11 cellular contexts compared by ENCODE assay signal in genomic region chr2:111157798-111158197, GRCh38. TPM values are rescaled to one million over a fixed set of nuclear protein-coding genes. Genes with fewer than 3 reads are reported as not detected.
DNase-seq lines count a peak whose midpoint lies in the region; ATAC-seq and TF ChIP-seq lines count a peak whose summit lies in the region.
"Had no signal": no experiment of that assay in that cellular context is flagged by ENCODE, and none has a peak within 500 bp of the region (broad histone marks: within the 10 kb centered on the region; RNA-seq: fewer than 3 reads in every experiment).

No MANE protein-coding gene starts in this region.

- no peak overlapping the region for H2AFZ ChIP-seq in hepatocyte

- no peaks in the 10 kb centered on the region for H3K9me3 Mint-ChIP-seq in IgD-negative memory B cell
- no peaks in the 10 kb centered on the region for H3K9me3 Mint-ChIP-seq in naive thymus-derived CD4-positive, alpha-beta T cell
- H3K9me3 Mint-ChIP-seq: activated T-helper 17 cell treated with anti-CD3 and anti-CD28 coated beads, Interleukin-2, amount 50 U/mL, for 72 hours had no signal

- peaks cover 72% of the 10 kb centered on the region for H4K20me1 ChIP-seq in hepatocyte (ENCODE audit: insufficient read depth, poor library complexity, severe bottlenecking)

- H3K4me1 ChIP-seq in naive thymus-derived CD4-positive, alpha-beta T cell (ENCODE audit: control insufficient read depth in 2 of 2, insufficient read depth in 2 of 2, low read length in 2 of 2): peaks cover 0 to 24% of the 10 kb centered on the region in 2 donors
- H3K4me1 ChIP-seq in hepatocyte (ENCODE audit: insufficient read depth): peaks cover 24% of the 10 kb centered on the region

- H3K4me3 ChIP-seq in naive thymus-derived CD4-positive, alpha-beta T cell (ENCODE audit: low read length): no peak overlapping the region
- H3K4me3 ChIP-seq in hepatocyte: no peak overlapping the region

- intact Hi-C loops in naive thymus-derived CD4-positive, alpha-beta T cell (cut with micrococcal nuclease): loop anchor here in 1 of 2 donors (5.0 kb wide), 1 partner anchor 40 kb away; no protein-coding TSS in a partner anchor

- H3K36me3 ChIP-seq in naive thymus-derived CD4-positive, alpha-beta T cell (ENCODE audit: control insufficient read depth in 2 of 3, insufficient read depth in 3 of 3, low read length in 3 of 3): no peaks in the 10 kb centered on the region
- H3K36me3 ChIP-seq in hepatocyte (replicated peaks; ENCODE audit: insufficient read depth, low read depth): no peaks in the 10 kb centered on the region

- peaks cover 28 to 43% (median 31%) of the 10 kb centered on the region in 3 donors for H3K4me1 Mint-ChIP-seq in IgD-negative memory B cell
- peaks cover 22 to 72% (median 58%) of the 10 kb centered on the region in 7 donors for H3K4me1 Mint-ChIP-seq in naive thymus-derived CD4-positive, alpha-beta T cell

- peak; percentile 43 for ATAC-seq in GM21737 (IDR thresholded peaks at IDR 0.05; ENCODE audit: unreplicated experiment)
- peak; percentile 24 for ATAC-seq in naive thymus-derived CD4-positive, alpha-beta T cell
- ATAC-seq: activated T-helper 17 cell treated with anti-CD3 and anti-CD28 coated beads, Interleukin-2, amount 50 U/mL, for 72 hours had no signal

- no peaks in the 10 kb centered on the region for H3K9me2 ChIP-seq in hepatocyte (replicated peaks; ENCODE audit: insufficient read depth)

- H3K9me3 ChIP-seq in naive thymus-derived CD4-positive, alpha-beta T cell (ENCODE audit: control insufficient read depth in 2 of 3, low read length in 3 of 3): no peaks in the 10 kb centered on the region
- H3K9me3 ChIP-seq in hepatocyte (ENCODE audit: low read depth): no peaks in the 10 kb centered on the region

- H3K79me2 ChIP-seq in hepatocyte: peaks cover 72% of the 10 kb centered on the region

- H3K36me3 Mint-ChIP-seq in IgD-negative memory B cell: peaks cover 11% of the 10 kb centered on the region
- H3K36me3 Mint-ChIP-seq in naive thymus-derived CD4-positive, alpha-beta T cell: peaks cover 9 to 65% (median 16%) of the 10 kb centered on the region in 5 donors

- peak overlapping the region; percentile 87 to 94 (median 89) for H3K27ac Mint-ChIP-seq in IgD-negative memory B cell
- peak overlapping the region in 5 of 9 donors; percentile 70 to 94 (median 78) for H3K27ac Mint-ChIP-seq in naive thymus-derived CD4-positive, alpha-beta T cell
- H3K27ac Mint-ChIP-seq: activated T-helper 17 cell treated with anti-CD3 and anti-CD28 coated beads, Interleukin-2, amount 50 U/mL, for 72 hours had no signal

- no peak for TF ChIP-seq CTCF in hepatocyte (IDR thresholded peaks at IDR 0.05; ENCODE audit: poor library complexity)

- WGBS in hepatocyte (ENCODE audit: low lambda C conversion rate, missing lambda C conversion rate): 80% methylated on average over 2 of the region's 2 CpGs

- H3K4me3 Mint-ChIP-seq in IgD-negative memory B cell: peak overlapping the region; percentile 13 to 88 (median 49)
- H3K4me3 Mint-ChIP-seq in naive thymus-derived CD4-positive, alpha-beta T cell: peak overlapping the region in 2 of 10 donors; percentile 27 to 54
- H3K4me3 Mint-ChIP-seq: activated T-helper 17 cell treated with anti-CD3 and anti-CD28 coated beads, Interleukin-2, amount 50 U/mL, for 72 hours had no signal

- H3K4me2 ChIP-seq in hepatocyte: no peak overlapping the region

- H3K27me3 ChIP-seq in naive thymus-derived CD4-positive, alpha-beta T cell (ENCODE audit: control insufficient read depth in 2 of 2, insufficient read depth in 2 of 2, low read length in 2 of 2): no peaks in the 10 kb centered on the region
- H3K27me3 ChIP-seq in hepatocyte: no peaks in the 10 kb centered on the region

- no peak overlapping the region for H3K27ac ChIP-seq in naive thymus-derived CD4-positive, alpha-beta T cell (ENCODE audit: low read depth, low read length)
- no peak overlapping the region for H3K27ac ChIP-seq in hepatocyte

- POLR2A ChIA-PET in naive thymus-derived CD4-positive, alpha-beta T cell (lab: Charles Lee): interaction anchor here (1.2 kb wide), 1 partner anchor 38 kb away, joined by 4 read pairs; the partner anchor contains the start of gene BCL2L11

- no peaks in the 10 kb centered on the region for H3K27me3 Mint-ChIP-seq in IgD-negative memory B cell
- peaks cover 0 to 9% (median 0%) of the 10 kb centered on the region in 5 donors for H3K27me3 Mint-ChIP-seq in naive thymus-derived CD4-positive, alpha-beta T cell
- H3K27me3 Mint-ChIP-seq: activated T-helper 17 cell treated with anti-CD3 and anti-CD28 coated beads, Interleukin-2, amount 50 U/mL, for 72 hours had no signal

- CTCF ChIA-PET in naive thymus-derived CD4-positive, alpha-beta T cell (lab: Charles Lee): no interaction called here

- peak; percentile 19 for DNase-seq in NCI-H2196 (lab: John Stamatoyannopoulos, UW; ENCODE audit: unreplicated experiment)
- no peak for DNase-seq in NCI-H2196 treated with DMSO at 0.1 percent for 48 hours (lab: John Stamatoyannopoulos, UW; ENCODE audit: unreplicated experiment)
- DNase-seq in naive thymus-derived CD4-positive, alpha-beta T cell: no peak
- no peak for DNase-seq in hepatocyte (ENCODE audit: low spot score)
- no peak for DNase-seq in SW480 (ENCODE audit: low spot score)
- no peak for DNase-seq in activated CD4-positive, alpha-beta T cell treated with anti-CD3 and anti-CD28 coated beads, Interleukin-2, amount 50 U/mL, for 48 hours
- DNase-seq: IMR-90; stimulated activated CD8-positive, alpha-beta memory T cell treated with anti-CD3 and anti-CD28 coated beads, Interleukin-4, amount 100 ng/mL, for 48 hours had no signal

RNA-seq across cellular contexts. Expression of gene BCL2L11, which starts 37.1 kb away (rescaled TPM):
- polyA plus RNA-seq in IgD-negative memory B cell: 22.3 TPM
- total RNA-seq in naive thymus-derived CD4-positive, alpha-beta T cell: 10 to 100 TPM; 33.1 to 67.6 (median 39.0) TPM
- polyA plus RNA-seq in naive thymus-derived CD4-positive, alpha-beta T cell: 10 to 100 TPM; 12.3 to 13.7 TPM
- 25.3 and 26.5 TPM in 2 replicates for total RNA-seq in hepatocyte
- 12.3 and 13.0 TPM in 2 replicates for polyA plus RNA-seq in hepatocyte
